In genomic region chr11:1532606-1533341, GRCh38 we compare ENCODE assay signal across 18 cellular contexts. TPM values are rescaled to one million over a fixed set of nuclear protein-coding genes. Genes with fewer than 3 reads are reported as not detected.
DNase-seq lines count a peak whose midpoint lies in the region; ATAC-seq and TF ChIP-seq lines count a peak whose summit lies in the region.
"Had no signal": no experiment of that assay in that cellular context is flagged by ENCODE, and none has a peak within 500 bp of the region (broad histone marks: within the 10 kb centered on the region; RNA-seq: fewer than 3 reads in every experiment).

No MANE protein-coding gene starts in this region.

- no peak overlapping the region for H3K4me3 ChIP-seq in esophagus (ENCODE audit: low read depth in 1 of 2, low read length in 2 of 2)
- no peak overlapping the region for H3K4me3 ChIP-seq in left lung
- peak overlapping the region; percentile 5 for H3K4me3 ChIP-seq in suprapubic skin
- H3K4me3 ChIP-seq in PC-9: no peak overlapping the region

- no peak for TF ChIP-seq POLR2A in suprapubic skin (IDR thresholded peaks at IDR 0.05)

- BruUV-seq in PC-9 (replicated peaks; lab: Mats Ljungman, UMichigan): no TSS peak

- CTCF ChIA-PET in activated CD4-positive, alpha-beta T cell treated with anti-CD3 and anti-CD28 coated beads, Interleukin-2, amount 10 ng/mL, durations not matched to agents 7 days and 5 days (lab: Charles Lee): no interaction called here
- CTCF ChIA-PET in PC-9 (lab: Charles Lee): no interaction called here

- peaks cover 2% of the 10 kb centered on the region for H3K36me3 Mint-ChIP-seq in activated CD4-positive, alpha-beta T cell treated with anti-CD3 and anti-CD28 coated beads, Interleukin-2, amount 10 ng/mL, durations not matched to agents 7 days and 5 days (ENCODE audit: low read depth)

- ATAC-seq in left lung (peak; percentile 16), HG03354 (IDR thresholded peaks at IDR 0.05; ENCODE audit: poor library complexity, severe bottlenecking, unreplicated experiment) (no peak)
- ATAC-seq: stimulated activated memory B cell treated with anti-CD40 and anti-IgM and Interleukin-4, amounts not matched to agents 10 μg/mL and 1 μg/mL and 100 μg/mL, for 72 hours had no signal

- intact Hi-C loops in left lung (cut with DNase I): no loop called here
- intact Hi-C loops in PC-9 (cut with micrococcal nuclease; ENCODE audit: unreplicated experiment): no loop called here

- peak overlapping the region; percentile 89 for H3K27ac ChIP-seq in esophagus (ENCODE audit: low read depth in 2 of 2, low read length in 1 of 2)
- H3K27ac ChIP-seq in left lung: peak overlapping the region; percentile 5 to 63
- peak overlapping the region; percentile 83 for H3K27ac ChIP-seq in suprapubic skin
- no peak overlapping the region for H3K27ac ChIP-seq in PC-9
- H3K27ac ChIP-seq: KMS-11 had no signal

- H3F3A ChIP-seq in PC-9 (ENCODE audit: insufficient read depth, low read depth): no peaks in the 10 kb centered on the region

- no peak overlapping the region for H3K27ac Mint-ChIP-seq in activated CD4-positive, alpha-beta T cell treated with anti-CD3 and anti-CD28 coated beads, Interleukin-2, amount 10 ng/mL, durations not matched to agents 7 days and 5 days
- H3K27ac Mint-ChIP-seq: activated T-helper 2 cell treated with anti-CD3 and anti-CD28 coated beads, Interferon-gamma antibody, Interleukin-2, Interleukin-4, amounts not matched to agents 10 μg/mL and 5 μg/mL and 100 μg/mL, durations not matched to agents 14 hours and 24 hours and 36 hours; stimulated activated memory B cell treated with anti-CD40 and anti-IgM and Interleukin-4, amounts not matched to agents 10 μg/mL and 1 μg/mL and 100 μg/mL, for 72 hours had no signal

- H3K36me3 ChIP-seq in esophagus (ENCODE audit: control insufficient read depth in 2 of 2, insufficient read depth in 2 of 2, low read length in 1 of 2) (peaks cover 0 to 10% of the 10 kb centered on the region in 2 donors), left lung (peaks cover 0 to 20% of the 10 kb centered on the region in 2 donors), suprapubic skin (peaks cover 3% of the 10 kb centered on the region), PC-9 (ENCODE audit: low read depth) (no peaks in the 10 kb centered on the region)

- DNase-seq in RPMI7951 (ENCODE audit: low read depth): peak; percentile 76
- DNase-seq in left lung: peak in 1 of 2 donors; percentile 28
- DNase-seq in suprapubic skin (ENCODE audit: low spot score in 2 of 2): no peak
- DNase-seq in activated CD4-positive, alpha-beta T cell treated with anti-CD3 and anti-CD28 coated beads, Interleukin-2, amount 10 ng/mL, durations not matched to agents 7 days and 5 days: no peak
- DNase-seq in PC-9: no peak
- no peak for DNase-seq in NCI-H1930 (lab: John Stamatoyannopoulos, UW)
- DNase-seq: activated CD4-positive, alpha-beta T cell treated with anti-CD3 and anti-CD28 coated beads, Interleukin-2, amount 50 U/mL, for 48 hours; NCI-H2107 had no signal

- TF ChIP-seq CTCF in left lung (IDR thresholded peaks at IDR 0.05): no peak
- TF ChIP-seq CTCF in suprapubic skin (IDR thresholded peaks at IDR 0.05): no peak
- no peak for TF ChIP-seq CTCF in PC-9 (conservative IDR thresholded peaks at IDR 0.05)

- H3K79me2 ChIP-seq in PC-9 (ENCODE audit: low read depth): peaks cover 13% of the 10 kb centered on the region; the same call in 1 of the 2 replicates

- H4K20me1 ChIP-seq in PC-9 (ENCODE audit: insufficient read depth): peaks cover 12% of the 10 kb centered on the region

- H3K4me1 Mint-ChIP-seq in activated CD4-positive, alpha-beta T cell treated with anti-CD3 and anti-CD28 coated beads, Interleukin-2, amount 10 ng/mL, durations not matched to agents 7 days and 5 days: peaks cover 14% of the 10 kb centered on the region

- H3K4me1 ChIP-seq in esophagus (ENCODE audit: control insufficient read depth in 2 of 2, insufficient read depth in 2 of 2, low read length in 1 of 2): peaks cover 20 to 55% of the 10 kb centered on the region in 2 donors
- peaks cover 0 to 57% of the 10 kb centered on the region in 2 donors for H3K4me1 ChIP-seq in left lung
- peaks cover 94% of the 10 kb centered on the region for H3K4me1 ChIP-seq in suprapubic skin
- no peaks in the 10 kb centered on the region for H3K4me1 ChIP-seq in PC-9 (replicated peaks; ENCODE audit: insufficient read depth)

- WGBS in esophagus, 2 donors: 48 to 50% methylated on average over 20 of the region's 20 CpGs
- WGBS in suprapubic skin: 56% methylated on average over 19 of the region's 20 CpGs

- H3K27me3 ChIP-seq in esophagus (ENCODE audit: control insufficient read depth in 1 of 2, insufficient read depth in 2 of 2, low read length in 2 of 2) (no peaks in the 10 kb centered on the region), left lung (no peaks in the 10 kb centered on the region), suprapubic skin (no peaks in the 10 kb centered on the region), PC-9 (ENCODE audit: insufficient read depth, low read depth) (no peaks in the 10 kb centered on the region)

- H3K9me3 Mint-ChIP-seq in activated CD4-positive, alpha-beta T cell treated with anti-CD3 and anti-CD28 coated beads, Interleukin-2, amount 10 ng/mL, durations not matched to agents 7 days and 5 days: no peaks in the 10 kb centered on the region
- H3K9me3 Mint-ChIP-seq: activated T-helper 2 cell treated with anti-CD3 and anti-CD28 coated beads, Interferon-gamma antibody, Interleukin-2, Interleukin-4, amounts not matched to agents 10 μg/mL and 5 μg/mL and 100 μg/mL, durations not matched to agents 14 hours and 24 hours and 36 hours; stimulated activated memory B cell treated with anti-CD40 and anti-IgM and Interleukin-4, amounts not matched to agents 10 μg/mL and 1 μg/mL and 100 μg/mL, for 72 hours had no signal

- H2AFZ ChIP-seq in PC-9: no peak overlapping the region

- H3K9me2 ChIP-seq in PC-9 (ENCODE audit: insufficient read depth): no peaks in the 10 kb centered on the region

- H3K27me3 Mint-ChIP-seq in activated CD4-positive, alpha-beta T cell treated with anti-CD3 and anti-CD28 coated beads, Interleukin-2, amount 10 ng/mL, durations not matched to agents 7 days and 5 days: peaks cover under 1% of the 10 kb centered on the region
- H3K27me3 Mint-ChIP-seq: stimulated activated memory B cell treated with anti-CD40 and anti-IgM and Interleukin-4, amounts not matched to agents 10 μg/mL and 1 μg/mL and 100 μg/mL, for 72 hours had no signal

- H3K4me2 ChIP-seq in PC-9: no peak overlapping the region
- H3K4me2 ChIP-seq: KMS-11 had no signal

- H3K9me3 ChIP-seq in esophagus (ENCODE audit: control insufficient read depth in 2 of 2, insufficient read depth in 1 of 2, low read depth in 1 of 2, low read length in 1 of 2): no peaks in the 10 kb centered on the region
- H3K9me3 ChIP-seq in left lung: no peaks in the 10 kb centered on the region
- no peaks in the 10 kb centered on the region for H3K9me3 ChIP-seq in suprapubic skin
- H3K9me3 ChIP-seq in PC-9 (ENCODE audit: insufficient read depth, low read depth): no peaks in the 10 kb centered on the region

- H3K4me3 Mint-ChIP-seq in activated CD4-positive, alpha-beta T cell treated with anti-CD3 and anti-CD28 coated beads, Interleukin-2, amount 10 ng/mL, durations not matched to agents 7 days and 5 days: no peak overlapping the region
- H3K4me3 Mint-ChIP-seq: CD14-positive monocyte; stimulated activated memory B cell treated with anti-CD40 and anti-IgM and Interleukin-4, amounts not matched to agents 10 μg/mL and 1 μg/mL and 100 μg/mL, for 72 hours had no signal

- no peak for TF ChIP-seq EP300 in suprapubic skin (IDR thresholded peaks at IDR 0.05)

- POLR2A ChIA-PET in activated CD4-positive, alpha-beta T cell treated with anti-CD3 and anti-CD28 coated beads, Interleukin-2, amount 10 ng/mL, durations not matched to agents 7 days and 5 days (lab: Charles Lee): no interaction called here
- POLR2A ChIA-PET in PC-9 (lab: Charles Lee; ENCODE audit: unreplicated experiment): no interaction called here

RNA-seq across cellular contexts. Expression of gene DUSP8, which starts 39.3 kb away (rescaled TPM):
- 0.10 and 0.24 TPM in 2 replicates for total RNA-seq in RPMI7951 (2014; rRNA removed; shearing (Covaris generic))
- under 1 TPM; 0.69 to 0.84 TPM for polyA plus RNA-seq in esophagus
- total RNA-seq in left lung (10 to 100 TPM in 1 of 2 donors, 1 to 10 TPM in 1; 9.9 to 21.8 TPM), suprapubic skin (1 to 10 TPM; 1.9 to 4.8 (median 3.0) TPM), PC-9 (2021) (2.6 and 4.2 TPM in 2 replicates)
- under 1 TPM; 0.22 to 0.23 TPM for total RNA-seq in activated CD4-positive, alpha-beta T cell treated with anti-CD3 and anti-CD28 coated beads, Interleukin-2, amount 10 ng/mL, durations not matched to agents 7 days and 5 days
- polyA plus RNA-seq: CD14-positive monocyte had no signal

RNA-seq across cellular contexts. Expression of gene MOB2, which starts 46.2 kb away (rescaled TPM):
- total RNA-seq in RPMI7951 (2014; rRNA removed; shearing (Covaris generic)): 15.1 and 24.3 TPM in 2 replicates
- polyA plus RNA-seq in esophagus: 10 to 100 TPM; 33.2 to 43.8 TPM
- total RNA-seq in left lung (10 to 100 TPM; 38.6 to 41.3 TPM), suprapubic skin (100 to 1,000 TPM in 1 of 4 donors, 10 to 100 TPM in 3; 63.8 to 104 (median 95.8) TPM), PC-9 (2021) (19.1 and 21.8 TPM in 2 replicates)
- 10 to 100 TPM; 45.1 to 45.4 TPM for total RNA-seq in activated CD4-positive, alpha-beta T cell treated with anti-CD3 and anti-CD28 coated beads, Interleukin-2, amount 10 ng/mL, durations not matched to agents 7 days and 5 days

RNA-seq across cellular contexts. Expression of gene KRTAP5-1, which starts 52.3 kb away (rescaled TPM):
- not detected in 2 replicates for total RNA-seq in RPMI7951 (2014; rRNA removed; shearing (Covaris generic))
- polyA plus RNA-seq in esophagus: not detected
- total RNA-seq in left lung: not detected
- 1 to 10 TPM in 2 of 4 donors, not detected in 2; 1.0 to 1.2 TPM for total RNA-seq in suprapubic skin
- total RNA-seq in activated CD4-positive, alpha-beta T cell treated with anti-CD3 and anti-CD28 coated beads, Interleukin-2, amount 10 ng/mL, durations not matched to agents 7 days and 5 days: not detected
- not detected in 2 replicates for total RNA-seq in PC-9 (2021)
- total RNA-seq: activated T-helper 2 cell treated with anti-CD3 and anti-CD28 coated beads, Interferon-gamma antibody, Interleukin-2, Interleukin-4, amounts not matched to agents 10 μg/mL and 5 μg/mL and 100 μg/mL, durations not matched to agents 14 hours and 24 hours and 36 hours; frontal cortex; lung microvascular endothelial cell; omental fat pad; T-helper 2 cell treated with Interferon-gamma antibody and Interleukin-4, amounts not matched to agents 100 ng/mL and 5 ng/mL, for 36 hours had no signal
- polyA plus RNA-seq: CD14-positive monocyte had no signal
